ENCODE assay signal across 32 cellular contexts in the genomic region with DNA sequence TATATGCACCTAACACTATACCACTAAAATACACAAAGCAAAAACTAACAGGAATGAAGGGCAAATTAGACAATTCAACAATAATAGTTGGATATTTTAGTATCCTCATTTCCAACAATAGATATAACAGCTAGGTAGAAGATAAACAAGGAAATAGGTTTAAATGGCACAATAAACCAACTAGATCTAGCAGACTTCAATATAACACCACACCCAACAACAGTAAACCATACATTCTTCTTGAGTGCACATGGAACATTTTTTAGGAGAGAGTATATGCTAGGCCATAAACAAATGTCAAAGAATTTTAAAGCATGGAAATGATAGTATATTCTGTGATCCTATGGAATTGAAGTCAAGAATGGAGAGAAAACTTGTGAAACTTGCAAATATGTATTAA.
"Had no signal": no experiment of that assay in that cellular context is flagged by ENCODE, and none has a peak within 500 bp of the region (broad histone marks: within the 10 kb centered on the region; RNA-seq: fewer than 3 reads in every experiment).

No MANE protein-coding gene starts in this region.

- H3K9ac ChIP-seq: KMS-11 had no signal

- H3K27ac ChIP-seq: KMS-11 had no signal

- DNase-seq: Kasumi-1, KBM-7, KG1, MG63, MM.1S, MV-4-11, NCI-H1048, NCI-H1092, NCI-H1092 treated with DMSO at 0.1 percent for 48 hours, NCI-H1105, NCI-H1105 treated with DMSO at 0.1 percent for 48 hours, NCI-H1417 treated with DMSO at 0.1 percent for 48 hours, NCI-H1436, NCI-H1436 treated with DMSO at 0.1 percent for 48 hours, NCI-H146, NCI-H1694, NCI-H1694 treated with DMSO at 0.1 percent for 48 hours, NCI-H187, NCI-H187 treated with DMSO at 0.1 percent for 48 hours, NCI-H1930, NCI-H2029, NCI-H2029 treated with DMSO at 0.1 percent for 48 hours, NCI-H2081, NCI-H2081 treated with DMSO at 0.1 percent for 48 hours, NCI-H2107, NCI-H2171, NCI-H2227 treated with DMSO at 0.1 percent for 48 hours, NCI-H226, NCI-H345, NCI-H446, NCI-H446 treated with DMSO at 0.1 percent for 48 hours had no signal

- H3K36me3 ChIP-seq: MG63 had no signal

- H3K4me3 ChIP-seq: MG63 had no signal

- H3K27me3 ChIP-seq: MG63 had no signal

- H3K4me2 ChIP-seq: KMS-11 had no signal
